Comparison of ENCODE assay signal across 11 cellular contexts in genomic region chr1:38818706-38819439, GRCh38. TPM values are rescaled to one million over a fixed set of nuclear protein-coding genes. Genes with fewer than 3 reads are reported as not detected.
DNase-seq lines count a peak whose midpoint lies in the region; ATAC-seq and TF ChIP-seq lines count a peak whose summit lies in the region.
"Had no signal": no experiment of that assay in that cellular context is flagged by ENCODE, and none has a peak within 500 bp of the region (broad histone marks: within the 10 kb centered on the region; RNA-seq: fewer than 3 reads in every experiment).

No MANE protein-coding gene starts in this region.

- H3K4me3 Mint-ChIP-seq in CD4-positive, alpha-beta T cell = peak overlapping the region; percentile 51
- no peak overlapping the region for H3K4me3 Mint-ChIP-seq in activated CD4-positive, alpha-beta T cell treated with anti-CD3 and anti-CD28 coated beads for 36 hours
- no peak overlapping the region for H3K4me3 Mint-ChIP-seq in HFFc6
- H3K4me3 Mint-ChIP-seq: activated CD8-positive, alpha-beta T cell treated with anti-CD3 and anti-CD28 coated beads, Interleukin-2, amount 10 ng/mL, durations not matched to agents 7 days and 5 days had no signal

- no peaks in the 10 kb centered on the region for H3K79me1 ChIP-seq in trophoblast cell (ENCODE audit: low read length)

- no peak overlapping the region for H3K23ac ChIP-seq in trophoblast cell (ENCODE audit: low read length)

- H3K27ac Mint-ChIP-seq in CD4-positive, alpha-beta T cell = no peak overlapping the region
- no peak overlapping the region for H3K27ac Mint-ChIP-seq in activated CD4-positive, alpha-beta T cell treated with anti-CD3 and anti-CD28 coated beads for 36 hours
- H3K27ac Mint-ChIP-seq in HFFc6 = no peak overlapping the region
- H3K27ac Mint-ChIP-seq: activated CD8-positive, alpha-beta T cell treated with anti-CD3 and anti-CD28 coated beads, Interleukin-2, amount 10 ng/mL, durations not matched to agents 7 days and 5 days had no signal

- no peak overlapping the region for H2BK12ac ChIP-seq in trophoblast cell (ENCODE audit: low read length)

- H3K9ac ChIP-seq in OCI-LY3 (ENCODE audit: low read length) = no peak overlapping the region
- H3K9ac ChIP-seq in trophoblast cell (ENCODE audit: low read length) = no peak overlapping the region

- H4K20me1 ChIP-seq in OCI-LY3 (ENCODE audit: insufficient read depth, low read length) (no peaks in the 10 kb centered on the region), hepatocyte (ENCODE audit: insufficient read depth, poor library complexity, severe bottlenecking) (no peaks in the 10 kb centered on the region)

- H3K4me2 ChIP-seq in OCI-LY3 (ENCODE audit: low read length) (peak overlapping the region; percentile 75), hepatocyte (peak overlapping the region; percentile 96), trophoblast cell (ENCODE audit: low read length) (peak overlapping the region; percentile 80)

- no peak overlapping the region for H3K18ac ChIP-seq in trophoblast cell (ENCODE audit: low read length)

- H3K9me3 Mint-ChIP-seq in CD4-positive, alpha-beta T cell = no peaks in the 10 kb centered on the region
- no peaks in the 10 kb centered on the region for H3K9me3 Mint-ChIP-seq in activated CD4-positive, alpha-beta T cell treated with anti-CD3 and anti-CD28 coated beads for 36 hours (ENCODE audit: low read depth)
- H3K9me3 Mint-ChIP-seq in HFFc6 = no peaks in the 10 kb centered on the region

- no peaks in the 10 kb centered on the region for H3K9me3 ChIP-seq in CD4-positive, alpha-beta T cell (ENCODE audit: control insufficient read depth, low read length)
- H3K9me3 ChIP-seq in OCI-LY3 (ENCODE audit: insufficient read depth, low read length) (no peaks in the 10 kb centered on the region), hepatocyte (ENCODE audit: low read depth) (no peaks in the 10 kb centered on the region), trophoblast cell (ENCODE audit: insufficient read depth, low read depth, low read length) (peaks cover 15% of the 10 kb centered on the region)

- H3K14ac ChIP-seq in trophoblast cell (ENCODE audit: low read length) = no peak overlapping the region

- H3K36me3 ChIP-seq in OCI-LY3 (replicated peaks; ENCODE audit: low read depth, low read length) = no peaks in the 10 kb centered on the region
- H3K36me3 ChIP-seq in hepatocyte (replicated peaks; ENCODE audit: insufficient read depth, low read depth) = no peaks in the 10 kb centered on the region
- H3K36me3 ChIP-seq in trophoblast cell (ENCODE audit: control insufficient read depth in 1 of 2, insufficient read depth in 2 of 2, low read length in 2 of 2) = no peaks in the 10 kb centered on the region

- no peaks in the 10 kb centered on the region for H3K9me2 ChIP-seq in hepatocyte (replicated peaks; ENCODE audit: insufficient read depth)

- intact Hi-C loops in CD4-positive, alpha-beta T cell (cut with DNase I, micrococcal nuclease) = loop anchor here in 1 of 2 experiments (5.0 kb wide), 2 partner anchors 457 to 792 kb away; no protein-coding TSS in a partner anchor
- intact Hi-C loops in activated CD4-positive, alpha-beta T cell treated with anti-CD3 and anti-CD28 coated beads for 36 hours (cut with DNase I, micrococcal nuclease) = loop anchor here (1.0 to 5.0 kb wide), 3 partner anchors 212 to 792 kb away; partner anchors contain the start of gene POU3F1 (in 1 of the 2)

- POLR2A ChIA-PET in CD4-positive, alpha-beta T cell (lab: Charles Lee) = no interaction called here
- POLR2A ChIA-PET in activated CD4-positive, alpha-beta T cell treated with anti-CD3 and anti-CD28 coated beads for 36 hours (lab: Charles Lee) = no interaction called here
- POLR2A ChIA-PET in HEK293T (lab: Yijun Ruan, JAX) = interaction anchor here (0.6 to 1.3 kb wide), 4 partner anchors 32 to 772 kb away, joined by 3 to 6 read pairs (median 3); partner anchors contain the start of gene POU3F1

- H3K27me3 Mint-ChIP-seq in CD4-positive, alpha-beta T cell = peaks cover 86% of the 10 kb centered on the region
- peaks cover 50% of the 10 kb centered on the region for H3K27me3 Mint-ChIP-seq in activated CD4-positive, alpha-beta T cell treated with anti-CD3 and anti-CD28 coated beads for 36 hours
- peaks cover 41% of the 10 kb centered on the region for H3K27me3 Mint-ChIP-seq in HFFc6 (ENCODE audit: insufficient read depth)

- WGBS in hepatocyte (ENCODE audit: low lambda C conversion rate, missing lambda C conversion rate) = 8% methylated on average over 28 of the region's 28 CpGs
- WGBS in trophoblast cell (ENCODE audit: extremely low coverage, insufficient coverage, insufficient read length) = no CpG with 5 or more reads among the region's 28 CpGs

- H2BK120ac ChIP-seq in trophoblast cell (ENCODE audit: insufficient read depth, low read length, poor library complexity) = no peak overlapping the region

- H3K4me1 ChIP-seq in OCI-LY3 (ENCODE audit: low read length) (peaks cover 19% of the 10 kb centered on the region), hepatocyte (ENCODE audit: insufficient read depth) (peaks cover 14% of the 10 kb centered on the region), trophoblast cell (ENCODE audit: control insufficient read depth in 1 of 2, insufficient read depth in 2 of 2, low read length in 2 of 2) (peaks cover 3 to 7% of the 10 kb centered on the region in 2 experiments)

- no peaks in the 10 kb centered on the region for H3K36me3 Mint-ChIP-seq in CD4-positive, alpha-beta T cell (ENCODE audit: low read depth)
- H3K36me3 Mint-ChIP-seq in activated CD4-positive, alpha-beta T cell treated with anti-CD3 and anti-CD28 coated beads for 36 hours (ENCODE audit: low read depth) = no peaks in the 10 kb centered on the region
- no peaks in the 10 kb centered on the region for H3K36me3 Mint-ChIP-seq in HFFc6 (ENCODE audit: low read depth)

- no peak overlapping the region for H4K91ac ChIP-seq in trophoblast cell (ENCODE audit: low read depth, low read length)

- H4K12ac ChIP-seq in trophoblast cell (ENCODE audit: low read depth, low read length) = no peak overlapping the region

- no peak for DNase-seq in CD4-positive, alpha-beta T cell
- DNase-seq in hepatocyte (ENCODE audit: low spot score) = peak; percentile 20
- DNase-seq in trophoblast cell = no peak
- no peak for DNase-seq in activated CD4-positive, alpha-beta T cell treated with anti-CD3 and anti-CD28 coated beads for 36 hours
- DNase-seq in HEK293T (ENCODE audit: extremely low spot score) = no peak
- no peak for DNase-seq in HFFc6
- DNase-seq: KG1, NCI-H2227 treated with DMSO at 0.1 percent for 48 hours had no signal

- H4K8ac ChIP-seq in trophoblast cell (ENCODE audit: low read depth, low read length) = no peak overlapping the region

- TF ChIP-seq CTCF in CD4-positive, alpha-beta T cell (IDR thresholded peaks at IDR 0.05) = no peak
- TF ChIP-seq CTCF in OCI-LY3 (IDR thresholded peaks at IDR 0.05; ENCODE audit: low read depth, low read length) = no peak
- no peak for TF ChIP-seq CTCF in hepatocyte (IDR thresholded peaks at IDR 0.05; ENCODE audit: poor library complexity)
- no peak for TF ChIP-seq CTCF in HFFc6 (IDR thresholded peaks at IDR 0.05)

- H2AFZ ChIP-seq in OCI-LY3 (ENCODE audit: low read depth, low read length) = no peak overlapping the region
- peak overlapping the region; percentile 80 for H2AFZ ChIP-seq in hepatocyte
- H2AFZ ChIP-seq in trophoblast cell (ENCODE audit: insufficient read depth, low read length, poor library complexity) = peak overlapping the region; percentile 61

- peaks cover 12% of the 10 kb centered on the region for H3K4me1 Mint-ChIP-seq in CD4-positive, alpha-beta T cell (ENCODE audit: low read depth)
- peaks cover 10% of the 10 kb centered on the region for H3K4me1 Mint-ChIP-seq in activated CD4-positive, alpha-beta T cell treated with anti-CD3 and anti-CD28 coated beads for 36 hours
- no peaks in the 10 kb centered on the region for H3K4me1 Mint-ChIP-seq in HFFc6 (ENCODE audit: low read depth)

- CTCF ChIA-PET in CD4-positive, alpha-beta T cell (lab: Charles Lee) = interaction anchor here (1.0 kb wide), 1 partner anchor 16 kb away, joined by 3 read pairs; no protein-coding TSS in a partner anchor
- CTCF ChIA-PET in activated CD4-positive, alpha-beta T cell treated with anti-CD3 and anti-CD28 coated beads for 36 hours (lab: Charles Lee) = interaction anchor here (0.6 to 2.4 kb wide), 12 partner anchors 8 to 794 kb away, joined by 3 to 7 read pairs (median 3); no protein-coding TSS in a partner anchor
- CTCF ChIA-PET in HEK293T (lab: Yijun Ruan, JAX) = interaction anchor here (0.5 to 1.3 kb wide), 10 partner anchors 9 to 797 kb away, joined by 3 to 6 read pairs (median 3); no protein-coding TSS in a partner anchor

- H2AK5ac ChIP-seq in trophoblast cell (ENCODE audit: low read length) = no peak overlapping the region

- H3K27me3 ChIP-seq in CD4-positive, alpha-beta T cell (ENCODE audit: control insufficient read depth, insufficient read depth, low read length) = peaks cover 82% of the 10 kb centered on the region
- peaks cover 22% of the 10 kb centered on the region for H3K27me3 ChIP-seq in OCI-LY3 (ENCODE audit: low read depth, low read length)
- H3K27me3 ChIP-seq in hepatocyte = peaks cover 63% of the 10 kb centered on the region
- H3K27me3 ChIP-seq in trophoblast cell (ENCODE audit: insufficient read depth, low read length) = peaks cover 7% of the 10 kb centered on the region

- H3K4me3 ChIP-seq in OCI-LY3 (ENCODE audit: low read length) (peak overlapping the region; percentile 69), hepatocyte (peak overlapping the region; percentile 39), trophoblast cell (ENCODE audit: low read depth, low read length) (peak overlapping the region; percentile 50)

- H3K79me2 ChIP-seq in OCI-LY3 (ENCODE audit: low read length) (no peaks in the 10 kb centered on the region), hepatocyte (no peaks in the 10 kb centered on the region), trophoblast cell (ENCODE audit: control insufficient read depth, insufficient read depth, low read length, poor library complexity) (no peaks in the 10 kb centered on the region)

- no peak for ATAC-seq in CD4-positive, alpha-beta T cell (ENCODE audit: poor library complexity)
- ATAC-seq in GM21528 (IDR thresholded peaks at IDR 0.05; ENCODE audit: low FRiP score, unreplicated experiment) = no peak
- ATAC-seq in activated CD4-positive, alpha-beta T cell treated with anti-CD3 and anti-CD28 coated beads for 36 hours = no peak

- H2BK5ac ChIP-seq in trophoblast cell (ENCODE audit: low read depth, low read length, poor library complexity) = no peak overlapping the region

- H3K4ac ChIP-seq in trophoblast cell (ENCODE audit: low read depth, low read length) = no peak overlapping the region

- no peak overlapping the region for H3K27ac ChIP-seq in CD4-positive, alpha-beta T cell (ENCODE audit: low read depth, low read length)
- H3K27ac ChIP-seq in OCI-LY3 (ENCODE audit: low read length) (no peak overlapping the region), hepatocyte (no peak overlapping the region), trophoblast cell (ENCODE audit: low read depth, low read length) (no peak overlapping the region)

RNA-seq across cellular contexts. Expression of gene RRAGC, which starts 40.7 kb away (rescaled TPM):
- total RNA-seq in CD4-positive, alpha-beta T cell = 10 to 100 TPM in 1 of 2 experiments, 1 to 10 TPM in 1; 9.2 to 11.4 TPM
- 28.0 and 36.6 TPM in 2 replicates for total RNA-seq in hepatocyte
- 21.7 and 26.3 TPM in 2 replicates for polyA plus RNA-seq in hepatocyte
- 36.4 and 39.7 TPM in 2 replicates for polyA plus RNA-seq in trophoblast cell (2013)
- total RNA-seq in activated CD4-positive, alpha-beta T cell treated with anti-CD3 and anti-CD28 coated beads for 36 hours = 10 to 100 TPM; 15.8 to 19.0 TPM
- 10 to 100 TPM; 23.1 to 27.2 (median 26.2) TPM for total RNA-seq in HFFc6 (2021; fragmentation: NEBNext Ultra II Directional; extraction: Animal tissue kit (Norgen Biotek cat#: 25700))

RNA-seq across cellular contexts. Expression of gene MYCBP, which starts 54.3 kb away (rescaled TPM):
- total RNA-seq in CD4-positive, alpha-beta T cell = 1 to 10 TPM; 1.5 to 2.2 TPM
- 14.7 and 20.5 TPM in 2 replicates for total RNA-seq in hepatocyte
- polyA plus RNA-seq in hepatocyte = 33.9 and 38.4 TPM in 2 replicates
- 40.6 and 42.4 TPM in 2 replicates for polyA plus RNA-seq in trophoblast cell (2013)
- 10 to 100 TPM; 44.4 to 46.8 TPM for total RNA-seq in activated CD4-positive, alpha-beta T cell treated with anti-CD3 and anti-CD28 coated beads for 36 hours
- 10 to 100 TPM; 28.4 to 43.7 (median 36.3) TPM for total RNA-seq in HFFc6 (2021; fragmentation: NEBNext Ultra II Directional; extraction: Animal tissue kit (Norgen Biotek cat#: 25700))
